ENCODE assay signal across 8 cellular contexts in genomic region chr19:39845621-39846175, GRCh38. TPM values are rescaled to one million over a fixed set of nuclear protein-coding genes. Genes with fewer than 3 reads are reported as not detected.
DNase-seq lines count a peak whose midpoint lies in the region; ATAC-seq and TF ChIP-seq lines count a peak whose summit lies in the region.

No MANE protein-coding gene starts in this region.

- no peaks in the 10 kb centered on the region for H3K9me3 ChIP-seq in CD8-positive, alpha-beta T cell (ENCODE audit: low read length)
- H3K9me3 ChIP-seq in RWPE2 (ENCODE audit: severe bottlenecking) (no peaks in the 10 kb centered on the region), mucosa of rectum (ENCODE audit: control insufficient read depth in 2 of 2, low read length in 2 of 2) (no peaks in the 10 kb centered on the region)

- CTCF ChIA-PET in CD8-positive, alpha-beta T cell (lab: Charles Lee) = interaction anchor here (0.7 to 6.2 kb wide), 7 partner anchors 13 to 294 kb away, joined by 3 to 106 read pairs (median 11); partner anchors contain the start of gene PSMC4

- peaks cover 10% of the 10 kb centered on the region for H3K36me3 Mint-ChIP-seq in CD8-positive, alpha-beta T cell
- peaks cover 11% of the 10 kb centered on the region for H3K36me3 Mint-ChIP-seq in effector memory CD8-positive, alpha-beta T cell (ENCODE audit: insufficient read depth)

- POLR2A ChIA-PET in CD8-positive, alpha-beta T cell (lab: Charles Lee) = interaction anchor here (0.9 to 2.5 kb wide), 5 partner anchors 12 to 125 kb away, joined by 3 to 16 read pairs (median 6); partner anchors contain the start of genes DYRK1B and PSMC4

- H3K36me3 ChIP-seq in CD8-positive, alpha-beta T cell (ENCODE audit: insufficient read depth, low read length) = no peaks in the 10 kb centered on the region
- peaks cover 19% of the 10 kb centered on the region for H3K36me3 ChIP-seq in RWPE2 (ENCODE audit: low read depth)
- H3K36me3 ChIP-seq in mucosa of rectum (ENCODE audit: control insufficient read depth in 2 of 2, insufficient read depth in 2 of 2, low read length in 2 of 2) = no peaks in the 10 kb centered on the region

- peak overlapping the region; percentile 71 for H3K27ac ChIP-seq in CD8-positive, alpha-beta T cell (ENCODE audit: low read depth, low read length)
- peak overlapping the region; percentile 41 for H3K27ac ChIP-seq in RWPE2 (ENCODE audit: poor library complexity, severe bottlenecking)
- H3K27ac ChIP-seq in mucosa of rectum (ENCODE audit: low read depth in 2 of 2, low read length in 2 of 2) = peak overlapping the region; percentile 82 to 84

- H3K27me3 Mint-ChIP-seq in CD8-positive, alpha-beta T cell (ENCODE audit: low read depth) = no peaks in the 10 kb centered on the region
- H3K27me3 Mint-ChIP-seq in effector memory CD8-positive, alpha-beta T cell = no peaks in the 10 kb centered on the region

- intact Hi-C loops in CD8-positive, alpha-beta T cell (cut with DNase I, micrococcal nuclease) = loop anchor here (1.0 to 10.0 kb wide), 10 partner anchors 12 to 1552 kb away; partner anchors contain the start of genes BCKDHA (in 1 of the 2), EID2 (in 1 of the 2), EXOSC5 (in 1 of the 2) and KCNK6 (in 1 of the 2)

- H3K9me3 Mint-ChIP-seq in CD8-positive, alpha-beta T cell = no peaks in the 10 kb centered on the region
- H3K9me3 Mint-ChIP-seq in effector memory CD8-positive, alpha-beta T cell = no peaks in the 10 kb centered on the region

- H3K4me1 Mint-ChIP-seq in CD8-positive, alpha-beta T cell (ENCODE audit: low read depth) = peaks cover 51% of the 10 kb centered on the region
- peaks cover 40 to 45% of the 10 kb centered on the region in 2 donors for H3K4me1 Mint-ChIP-seq in effector memory CD8-positive, alpha-beta T cell (ENCODE audit: low read depth in 2 of 2)

- no peak for DNase-seq in CD8-positive, alpha-beta T cell
- peak; percentile 43 for DNase-seq in RWPE2 (ENCODE audit: low spot score)
- no peak for DNase-seq in effector memory CD8-positive, alpha-beta T cell
- DNase-seq in epidermal melanocyte (ENCODE audit: insufficient read length, low spot score) = no peak
- DNase-seq in NCI-H1436 treated with DMSO at 0.1 percent for 48 hours (lab: John Stamatoyannopoulos, UW) = no peak

- H3K9ac ChIP-seq in mucosa of rectum (ENCODE audit: low read depth in 1 of 2, low read length in 2 of 2) = peak overlapping the region; percentile 69 to 76

- peak overlapping the region; percentile 96 for H3K27ac Mint-ChIP-seq in CD8-positive, alpha-beta T cell
- H3K27ac Mint-ChIP-seq in effector memory CD8-positive, alpha-beta T cell = peak overlapping the region; percentile 95 to 96

- H3K4me3 ChIP-seq in CD8-positive, alpha-beta T cell (ENCODE audit: low read depth, low read length) = peak overlapping the region; percentile 87
- H3K4me3 ChIP-seq in RWPE2 (ENCODE audit: severe bottlenecking) (peak overlapping the region; percentile 74), mucosa of rectum (ENCODE audit: low read length in 2 of 2) (peak overlapping the region; percentile 82 to 90)

- peak overlapping the region; percentile 87 for H3K4me3 Mint-ChIP-seq in CD8-positive, alpha-beta T cell
- peak overlapping the region; percentile 88 to 89 for H3K4me3 Mint-ChIP-seq in effector memory CD8-positive, alpha-beta T cell

- H3K4me1 ChIP-seq in CD8-positive, alpha-beta T cell (ENCODE audit: insufficient read depth, low read length) = peaks cover 39% of the 10 kb centered on the region
- peaks cover 24% of the 10 kb centered on the region for H3K4me1 ChIP-seq in RWPE2 (ENCODE audit: insufficient read depth, poor library complexity, severe bottlenecking)
- H3K4me1 ChIP-seq in mucosa of rectum (ENCODE audit: control insufficient read depth in 2 of 2, insufficient read depth in 2 of 2, low read length in 2 of 2) = peaks cover 28% of the 10 kb centered on the region in 2 donors

- TF ChIP-seq CTCF in CD8-positive, alpha-beta T cell (IDR thresholded peaks at IDR 0.05) = no peak
- TF ChIP-seq CTCF in RWPE2 (IDR thresholded peaks at IDR 0.05; ENCODE audit: poor library complexity, severe bottlenecking) = peak; percentile 17

- no peaks in the 10 kb centered on the region for H3K27me3 ChIP-seq in CD8-positive, alpha-beta T cell (ENCODE audit: insufficient read depth, low read length)
- H3K27me3 ChIP-seq in RWPE2 (ENCODE audit: insufficient read depth, poor library complexity, severe bottlenecking) (no peaks in the 10 kb centered on the region), mucosa of rectum (ENCODE audit: control insufficient read depth in 2 of 2, insufficient read depth in 2 of 2, low read length in 2 of 2) (no peaks in the 10 kb centered on the region)

- ATAC-seq in CD8-positive, alpha-beta T cell = no peak
- ATAC-seq in HG02642 (IDR thresholded peaks at IDR 0.05; ENCODE audit: poor library complexity, unreplicated experiment) = peak; percentile 8
- peak; percentile 45 for ATAC-seq in RWPE2 (ENCODE audit: low read depth)
- peak; percentile 20 for ATAC-seq in effector memory CD8-positive, alpha-beta T cell (replicated peaks)
- no peak for ATAC-seq in HG03095 (IDR thresholded peaks at IDR 0.05; ENCODE audit: unreplicated experiment)

RNA-seq across cellular contexts. Expression of gene FBL, which starts 0.5 kb away (rescaled TPM):
- total RNA-seq in CD8-positive, alpha-beta T cell = 100 to 1,000 TPM; 351 to 365 TPM

RNA-seq across cellular contexts. Expression of gene DYRK1B, which starts 11.7 kb away (rescaled TPM):
- 10 to 100 TPM; 19.0 to 22.6 TPM for total RNA-seq in CD8-positive, alpha-beta T cell

Comparison
In these comparisons a context has a peak if more than half of its experiments do, and no peak if none do; other contexts are left out.
1. ATAC-seq: peak in HG02642 (single experiment), RWPE2 (single experiment) and effector memory CD8-positive, alpha-beta T cell (single experiment); none in CD8-positive, alpha-beta T cell (single experiment) and HG03095 (single experiment).
2. Peak in every context shown above with its lines, with median percentiles within 50 percentile points of each other: H3K27ac ChIP-seq and H3K4me3 ChIP-seq.